Comparison of ENCODE assay signal across 22 cellular contexts in the genomic region with DNA sequence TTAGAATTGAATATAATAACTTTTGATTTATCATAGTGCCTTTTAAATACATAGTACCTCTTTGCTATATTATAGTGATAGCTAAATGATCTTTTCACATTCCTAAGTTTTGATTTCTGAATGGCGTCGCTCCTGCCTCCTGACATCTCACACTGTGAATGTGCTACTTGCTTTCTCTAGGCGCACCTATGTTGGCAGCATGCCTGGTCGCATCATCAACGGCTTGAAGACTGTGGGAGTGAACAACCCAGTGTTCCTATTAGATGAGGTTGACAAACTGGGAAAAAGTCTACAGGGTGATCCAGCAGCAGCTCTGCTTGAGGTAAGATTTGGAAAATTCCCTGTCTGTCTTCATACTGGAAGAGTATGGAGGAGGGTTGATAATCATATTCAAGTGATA. TPM values are rescaled to one million over a fixed set of nuclear protein-coding genes. Genes with fewer than 3 reads are reported as not detected.
DNase-seq lines count a peak whose midpoint lies in the region; ATAC-seq, FAIRE-seq and TF ChIP-seq lines count a peak whose summit lies in the region.
"Had no signal": no experiment of that assay in that cellular context is flagged by ENCODE, and none has a peak within 500 bp of the region (broad histone marks: within the 10 kb centered on the region; RNA-seq: fewer than 3 reads in every experiment).

No MANE protein-coding gene starts in this region.

- no peak overlapping the region for H3K4me3 Mint-ChIP-seq in mesothelial cell of epicardium
- H3K4me3 Mint-ChIP-seq: activated naive CD8-positive, alpha-beta T cell treated with anti-CD3 and anti-CD28 coated beads for 36 hours; activated T-cell treated with anti-CD3 and anti-CD28 coated beads, Interleukin-2, amount 50 U/mL, for 4 hours; CD8-positive, alpha-beta T cell; endodermal cell; natural killer cell had no signal

- H3K9me3 Mint-ChIP-seq in mesothelial cell of epicardium, result no peaks in the 10 kb centered on the region
- H3K9me3 Mint-ChIP-seq: activated naive CD8-positive, alpha-beta T cell treated with anti-CD3 and anti-CD28 coated beads for 36 hours; activated T-cell treated with anti-CD3 and anti-CD28 coated beads, Interleukin-2, amount 50 U/mL, for 4 hours; CD8-positive, alpha-beta T cell; endodermal cell; natural killer cell had no signal

- H3K36me3 ChIP-seq in right atrium auricular region (peaks cover 5% of the 10 kb centered on the region), bronchial epithelial cell (ENCODE audit: control insufficient read depth, insufficient read depth, low read length) (peaks cover 5% of the 10 kb centered on the region)
- H3K36me3 ChIP-seq: prostate gland had no signal

- no peaks in the 10 kb centered on the region for H3K27me3 ChIP-seq in right atrium auricular region
- no peaks in the 10 kb centered on the region for H3K27me3 ChIP-seq in bronchial epithelial cell (ENCODE audit: control insufficient read depth, insufficient read depth, low read length)
- H3K27me3 ChIP-seq: Peyer's patch, vagina had no signal

- no peaks in the 10 kb centered on the region for H3K27me3 Mint-ChIP-seq in mesothelial cell of epicardium (ENCODE audit: low read depth)
- H3K27me3 Mint-ChIP-seq: activated naive CD8-positive, alpha-beta T cell treated with anti-CD3 and anti-CD28 coated beads for 36 hours had no signal

- peaks cover 15% of the 10 kb centered on the region for H3K36me3 Mint-ChIP-seq in mesothelial cell of epicardium

- peak overlapping the region; percentile 44 to 49 for H3K27ac ChIP-seq in right atrium auricular region
- H3K27ac ChIP-seq: HL-60, vagina had no signal

- H3K4me1 Mint-ChIP-seq in mesothelial cell of epicardium, result peaks cover 14% of the 10 kb centered on the region

- H3K4me1 ChIP-seq in right atrium auricular region, result peaks cover 0 to 34% of the 10 kb centered on the region in 2 donors
- H3K4me1 ChIP-seq: Peyer's patch, prostate gland had no signal

- FAIRE-seq in bronchial epithelial cell (lab: Jason Lieb, UNC), result no peak

- H3K4me3 ChIP-seq in right atrium auricular region (no peak overlapping the region), bronchial epithelial cell (ENCODE audit: low read depth, low read length) (no peak overlapping the region)
- H3K4me3 ChIP-seq: Peyer's patch, prostate gland, vagina had no signal

- TF ChIP-seq CTCF in right atrium auricular region (IDR thresholded peaks at IDR 0.05) (no peak), bronchial epithelial cell (IDR thresholded peaks at IDR 0.05; ENCODE audit: insufficient read depth, low read length, severe bottlenecking) (no peak), mesothelial cell of epicardium (IDR thresholded peaks at IDR 0.05; ENCODE audit: unreplicated experiment) (no peak), GM20000 (IDR thresholded peaks at IDR 0.05; ENCODE audit: extremely low read depth, missing control alignments) (no peak)

- DNase-seq in right atrium auricular region (ENCODE audit: low spot score), result no peak
- DNase-seq in cardiac septum (ENCODE audit: low spot score), result no peak
- peak; percentile 29 for DNase-seq in bronchial epithelial cell (ENCODE audit: low read depth)
- no peak for DNase-seq in mesothelial cell of epicardium (ENCODE audit: low spot score in 2 of 2, unreplicated experiment in 2 of 2)
- DNase-seq in NCI-H1694 (lab: John Stamatoyannopoulos, UW), result no peak
- no peak for DNase-seq in GM20000 (ENCODE audit: low spot score)
- DNase-seq: activated naive CD8-positive, alpha-beta T cell treated with anti-CD3 and anti-CD28 coated beads for 36 hours; activated T-cell treated with anti-CD3 and anti-CD28 coated beads, Interleukin-2, amount 50 U/mL, for 4 hours; CD8-positive, alpha-beta T cell; central memory CD4-positive, alpha-beta T cell; endodermal cell; KBM-7; natural killer cell; NCI-H526; stimulated activated naive CD4-positive, alpha-beta T cell treated with Interleukin-2 at 50 U/mL for 16 hours had no signal

- intact Hi-C loops in cardiac septum (cut with DNase I), result no loop called here

- ATAC-seq in HG02798 (IDR thresholded peaks at IDR 0.05; ENCODE audit: poor library complexity, unreplicated experiment), result no peak
- no peak for ATAC-seq in GM21723 (IDR thresholded peaks at IDR 0.05; ENCODE audit: unreplicated experiment)
- ATAC-seq: activated T-cell treated with anti-CD3 and anti-CD28 coated beads, Interleukin-2, amount 50 U/mL, for 4 hours; CD8-positive, alpha-beta T cell; natural killer cell had no signal

- no peaks in the 10 kb centered on the region for H3K9me3 ChIP-seq in right atrium auricular region
- H3K9me3 ChIP-seq: Peyer's patch, prostate gland, vagina had no signal

- H3K27ac Mint-ChIP-seq in mesothelial cell of epicardium, result peak overlapping the region; percentile 43
- H3K27ac Mint-ChIP-seq: activated naive CD8-positive, alpha-beta T cell treated with anti-CD3 and anti-CD28 coated beads for 36 hours; endodermal cell; natural killer cell had no signal

RNA-seq across cellular contexts. Expression of a gene that starts 29.8 kb away (rescaled TPM):
- total RNA-seq in right atrium auricular region (not detected), cardiac septum (0.30 TPM), bronchial epithelial cell (0.13 and 0.26 TPM in 2 replicates), mesothelial cell of epicardium (0.18 to 0.60 TPM (median 0.47 TPM) in 3 replicates)
- total RNA-seq: Daoy, vagina had no signal

RNA-seq across cellular contexts. Expression of a gene that starts 33.1 kb away (rescaled TPM):
- total RNA-seq in right atrium auricular region (10 to 100 TPM; 37.2 to 48.9 TPM), cardiac septum (68.1 TPM), bronchial epithelial cell (37.8 and 41.9 TPM in 2 replicates), mesothelial cell of epicardium (80.4 to 85.2 TPM (median 84.8 TPM) in 3 replicates)
